17 cellular contexts compared by ENCODE assay signal in genomic region chrX:42680651-42681050, GRCh38.
DNase-seq lines count a peak whose midpoint lies in the region; ATAC-seq, FAIRE-seq and TF ChIP-seq lines count a peak whose summit lies in the region.
"Had no signal": no experiment of that assay in that cellular context is flagged by ENCODE, and none has a peak within 500 bp of the region (broad histone marks: within the 10 kb centered on the region; RNA-seq: fewer than 3 reads in every experiment).

No MANE protein-coding gene starts in this region.

- no peak for DNase-seq in Right ventricle myocardium superior
- DNase-seq in cardiac septum (ENCODE audit: low spot score): no peak
- peak; percentile 85 for DNase-seq in endothelial cell of umbilical vein (ENCODE audit: low read depth, low spot score)
- DNase-seq in kidney tubule cell (ENCODE audit: low spot score): peak; percentile 21
- peak; percentile 52 for DNase-seq in stromal cell of bone marrow (ENCODE audit: low read depth)
- DNase-seq in NCI-H1092 treated with DMSO at 0.1 percent for 48 hours (lab: John Stamatoyannopoulos, UW): no peak
- DNase-seq in effector memory CD8-positive, alpha-beta T cell: no peak
- DNase-seq: 8988T; activated T-cell treated with anti-CD3 and anti-CD28 coated beads for 4 hours; amniotic stem cell; COR-L47; effector CD8-positive, alpha-beta T cell; naive B cell; stimulated activated CD4-positive, alpha-beta T cell treated with anti-CD3 and anti-CD28 coated beads, Interleukin-15, amount 100 ng/mL, for 24 hours; upper lobe of left lung had no signal

- intact Hi-C loops in Right ventricle myocardium superior (cut with DNase I): no loop called here
- intact Hi-C loops in cardiac septum (cut with DNase I): no loop called here
- intact Hi-C loops in endothelial cell of umbilical vein (cut with micrococcal nuclease): loop anchor here (5.0 kb wide), 1 partner anchor 877 kb away; no protein-coding TSS in a partner anchor

- no peaks in the 10 kb centered on the region for H3K9me3 ChIP-seq in endothelial cell of umbilical vein (replicated peaks; ENCODE audit: control insufficient read depth, insufficient read depth, low read length)
- H3K9me3 ChIP-seq: upper lobe of left lung had no signal

- no peak overlapping the region for H3K9ac ChIP-seq in endothelial cell of umbilical vein (replicated peaks; ENCODE audit: extremely low read depth, insufficient read depth, low read length)

- H3K4me3 Mint-ChIP-seq in effector memory CD8-positive, alpha-beta T cell: no peak overlapping the region
- H3K4me3 Mint-ChIP-seq: naive B cell had no signal

- H3K36me3 ChIP-seq in endothelial cell of umbilical vein (ENCODE audit: control insufficient read depth in 2 of 2, extremely low read depth in 1 of 2, insufficient read depth in 2 of 2, low read length in 2 of 2): no peaks in the 10 kb centered on the region
- H3K36me3 ChIP-seq: upper lobe of left lung had no signal

- no peak overlapping the region for H3K4me2 ChIP-seq in endothelial cell of umbilical vein (ENCODE audit: insufficient read depth, low read length)

- dilution Hi-C loops in endothelial cell of umbilical vein (cut with MboI; ENCODE audit: extremely low pct_ligation_motif_present, low sequenced_read_pairs): no loop called here

- no peak overlapping the region for H3K27ac Mint-ChIP-seq in effector memory CD8-positive, alpha-beta T cell

- no peak for TF ChIP-seq POLR2A in endothelial cell of umbilical vein (IDR thresholded peaks at IDR 0.05; ENCODE audit: low read depth, low read length)

- H3K27ac ChIP-seq in endothelial cell of umbilical vein (ENCODE audit: insufficient read depth, low read depth, low read length): no peak overlapping the region
- H3K27ac ChIP-seq: upper lobe of left lung had no signal

- peak; percentile 57 for ATAC-seq in Right ventricle myocardium superior (ENCODE audit: poor library complexity)
- no peak for ATAC-seq in effector memory CD8-positive, alpha-beta T cell (replicated peaks)
- no peak for ATAC-seq in GM21515 (IDR thresholded peaks at IDR 0.05; ENCODE audit: unreplicated experiment)
- ATAC-seq: activated CD4-positive, CD25-positive, alpha-beta regulatory T cell treated with anti-CD3 and anti-CD28 coated beads, Interleukin-2, amount 50 U/mL, for 24 hours had no signal

- H3K4me1 ChIP-seq in endothelial cell of umbilical vein (ENCODE audit: control insufficient read depth, extremely low read depth, insufficient read depth, low read length): no peaks in the 10 kb centered on the region
- H3K4me1 ChIP-seq: upper lobe of left lung had no signal

- H3K27me3 ChIP-seq in endothelial cell of umbilical vein (ENCODE audit: control insufficient read depth in 2 of 2, insufficient read depth in 2 of 2, low read length in 2 of 2): no peaks in the 10 kb centered on the region
- H3K27me3 ChIP-seq: upper lobe of left lung had no signal

- no peak overlapping the region for H2AFZ ChIP-seq in endothelial cell of umbilical vein (ENCODE audit: low read depth, low read length)

- no TSS peak for BruUV-seq in endothelial cell of umbilical vein (replicated peaks; lab: Mats Ljungman, UMichigan)

- no peaks in the 10 kb centered on the region for H3K27me3 Mint-ChIP-seq in effector memory CD8-positive, alpha-beta T cell
- H3K27me3 Mint-ChIP-seq: naive B cell had no signal

- no peaks in the 10 kb centered on the region for H3K79me2 ChIP-seq in endothelial cell of umbilical vein (ENCODE audit: control insufficient read depth, insufficient read depth, low read length)

- H3K4me3 ChIP-seq in endothelial cell of umbilical vein (replicated peaks in 1 of 3; ENCODE audit: insufficient read depth in 1 of 3, low read depth in 1 of 3, low read length in 3 of 3): no peak overlapping the region
- H3K4me3 ChIP-seq: upper lobe of left lung had no signal

- POLR2A ChIA-PET in endothelial cell of umbilical vein (lab: Charles Lee): no interaction called here

- H3K9me1 ChIP-seq in endothelial cell of umbilical vein (replicated peaks; ENCODE audit: control insufficient read depth, extremely low read depth, insufficient read depth, low read length): no peaks in the 10 kb centered on the region

- H3K36me3 Mint-ChIP-seq in effector memory CD8-positive, alpha-beta T cell (ENCODE audit: insufficient read depth): no peaks in the 10 kb centered on the region
- H3K36me3 Mint-ChIP-seq: naive B cell had no signal

- FAIRE-seq in endothelial cell of umbilical vein (lab: Jason Lieb, UNC): peak; percentile 79

- no peaks in the 10 kb centered on the region for H4K20me1 ChIP-seq in endothelial cell of umbilical vein (replicated peaks; ENCODE audit: control insufficient read depth, extremely low read depth, insufficient read depth, low read length)

- CTCF ChIA-PET in endothelial cell of umbilical vein (lab: Charles Lee): no interaction called here

- TF ChIP-seq CTCF in endothelial cell of umbilical vein (IDR thresholded peaks at IDR 0.05; ENCODE audit: extremely low read depth in 1 of 2, insufficient read depth in 1 of 2, low read depth in 1 of 2, low read length in 2 of 2): no peak

- no peaks in the 10 kb centered on the region for H3K4me1 Mint-ChIP-seq in effector memory CD8-positive, alpha-beta T cell (ENCODE audit: low read depth in 2 of 2)

- no peaks in the 10 kb centered on the region for H3K9me3 Mint-ChIP-seq in effector memory CD8-positive, alpha-beta T cell

TF ChIP-seq in endothelial cell of umbilical vein, 7 proteins besides CTCF, POLR2A, EP300 and RAD21:
- no peak for TF ChIP-seq MYC (IDR thresholded peaks at IDR 0.05; ENCODE audit: low read depth, low read length)
- no peak for TF ChIP-seq EZH2 (IDR thresholded peaks at IDR 0.05; ENCODE audit: borderline replicate concordance, low read depth, low read length, severe bottlenecking)
- no peak for TF ChIP-seq JUN (IDR thresholded peaks at IDR 0.05; ENCODE audit: borderline replicate concordance, insufficient read depth, insufficient read length, low read depth)
- TF ChIP-seq POLR2AphosphoS5 (IDR thresholded peaks at IDR 0.05; ENCODE audit: insufficient read depth, low read depth, low read length): no peak
- TF ChIP-seq FOS (IDR thresholded peaks at IDR 0.05; ENCODE audit: borderline replicate concordance, insufficient read depth, low read length): no peak
TF ChIP-seq in endothelial cell of umbilical vein: peak in this region for 0.

Comparison
In these comparisons a context has a peak if more than half of its experiments do, and no peak if none do; other contexts are left out.
1. DNase-seq: peak in endothelial cell of umbilical vein (single experiment), kidney tubule cell (single experiment) and stromal cell of bone marrow (single experiment); none in Right ventricle myocardium superior (single experiment), cardiac septum (single experiment), NCI-H1092 treated with DMSO at 0.1 percent for 48 hours (single experiment) and effector memory CD8-positive, alpha-beta T cell (0 of 3).